In genomic region chr12:66735275-66735674, GRCh38 we compare ENCODE assay signal across 18 cellular contexts. TPM values are rescaled to one million over a fixed set of nuclear protein-coding genes. Genes with fewer than 3 reads are reported as not detected.
DNase-seq lines count a peak whose midpoint lies in the region; ATAC-seq and TF ChIP-seq lines count a peak whose summit lies in the region.
"Had no signal": no experiment of that assay in that cellular context is flagged by ENCODE, and none has a peak within 500 bp of the region (broad histone marks: within the 10 kb centered on the region; RNA-seq: fewer than 3 reads in every experiment).

No MANE protein-coding gene starts in this region.

- H3K4me1 Mint-ChIP-seq in activated CD4-positive, alpha-beta T cell treated with anti-CD3 and anti-CD28 coated beads for 36 hours: peaks cover 8% of the 10 kb centered on the region
- peaks cover 17% of the 10 kb centered on the region for H3K4me1 Mint-ChIP-seq in activated naive CD4-positive, alpha-beta T cell treated with anti-CD3 and anti-CD28 coated beads for 36 hours (ENCODE audit: low read depth)
- H3K4me1 Mint-ChIP-seq in GM23338: peaks cover 22% of the 10 kb centered on the region
- H3K4me1 Mint-ChIP-seq in activated T-helper 17 cell treated with anti-CD3 and anti-CD28 coated beads, Interleukin-2, amount 50 U/mL, for 72 hours: no peaks in the 10 kb centered on the region
- H3K4me1 Mint-ChIP-seq: CD14-positive monocyte had no signal

- WGBS in aorta, 2 donors: 78 to 82% methylated on average over 4 of the region's 4 CpGs

- no peaks in the 10 kb centered on the region for H3K9me2 ChIP-seq in GM23338 (ENCODE audit: insufficient read depth)

- no peaks in the 10 kb centered on the region for H3F3A ChIP-seq in GM23338 (replicated peaks; ENCODE audit: low read depth)

- H2AFZ ChIP-seq in GM23338: no peak overlapping the region

- no peaks in the 10 kb centered on the region for H4K20me1 ChIP-seq in GM23338 (replicated peaks; ENCODE audit: insufficient read depth)

- H3K9me3 ChIP-seq in aorta (ENCODE audit: control insufficient read depth, low read length): peaks cover 1% of the 10 kb centered on the region

- peak; percentile 35 for DNase-seq in activated CD4-positive, alpha-beta T cell treated with anti-CD3 and anti-CD28 coated beads for 36 hours
- no peak for DNase-seq in activated CD4-positive, alpha-beta T cell treated with anti-CD3 and anti-CD28 coated beads for 1 hour
- peak; percentile 52 for DNase-seq in activated naive CD4-positive, alpha-beta T cell treated with anti-CD3 and anti-CD28 coated beads for 36 hours
- no peak for DNase-seq in activated naive CD4-positive, alpha-beta T cell treated with Interleukin-2 at 50 U/mL for 16 hours
- no peak for DNase-seq in GM23338 (ENCODE audit: low spot score)
- DNase-seq in aorta: no peak
- DNase-seq in T-helper 2 cell: no peak
- DNase-seq: 8988T, DMS79, IMR-90, NCI-H1417 treated with DMSO at 0.1 percent for 48 hours, NCI-H187 treated with DMSO at 0.1 percent for 48 hours, NCI-H2227 treated with DMSO at 0.1 percent for 48 hours, NCI-H510A treated with DMSO at 0.1 percent for 48 hours had no signal

- no peaks in the 10 kb centered on the region for H3K36me3 ChIP-seq in GM23338 (ENCODE audit: insufficient read depth)
- no peaks in the 10 kb centered on the region for H3K36me3 ChIP-seq in aorta (ENCODE audit: control insufficient read depth in 1 of 2, insufficient read depth in 2 of 2, low read length in 1 of 2)

- H3K27ac Mint-ChIP-seq in activated CD4-positive, alpha-beta T cell treated with anti-CD3 and anti-CD28 coated beads for 36 hours: peak overlapping the region; percentile 27
- no peak overlapping the region for H3K27ac Mint-ChIP-seq in activated naive CD4-positive, alpha-beta T cell treated with anti-CD3 and anti-CD28 coated beads for 36 hours
- H3K27ac Mint-ChIP-seq in GM23338: 0 out of 2 replicates have a peak overlapping the region, but pooled peaks have one; percentile 27
- peak overlapping the region; percentile 14 for H3K27ac Mint-ChIP-seq in activated T-helper 17 cell treated with anti-CD3 and anti-CD28 coated beads, Interleukin-2, amount 50 U/mL, for 72 hours

- H3K27ac ChIP-seq in GM23338 (ENCODE audit: low read depth) (no peak overlapping the region), aorta (ENCODE audit: low read depth in 1 of 2, low read length in 2 of 2) (no peak overlapping the region)
- H3K27ac ChIP-seq: HL-60 had no signal

- no peak overlapping the region for H3K4me3 Mint-ChIP-seq in activated CD4-positive, alpha-beta T cell treated with anti-CD3 and anti-CD28 coated beads for 36 hours
- H3K4me3 Mint-ChIP-seq in activated naive CD4-positive, alpha-beta T cell treated with anti-CD3 and anti-CD28 coated beads for 36 hours: no peak overlapping the region
- H3K4me3 Mint-ChIP-seq in GM23338: no peak overlapping the region
- no peak overlapping the region for H3K4me3 Mint-ChIP-seq in activated T-helper 17 cell treated with anti-CD3 and anti-CD28 coated beads, Interleukin-2, amount 50 U/mL, for 72 hours
- H3K4me3 Mint-ChIP-seq: CD14-positive monocyte had no signal

- H3K4me3 ChIP-seq in GM23338 (no peak overlapping the region), aorta (ENCODE audit: low read length in 2 of 2) (no peak overlapping the region)

- no peak overlapping the region for H3K4me2 ChIP-seq in GM23338

- no peaks in the 10 kb centered on the region for H3K36me3 Mint-ChIP-seq in activated CD4-positive, alpha-beta T cell treated with anti-CD3 and anti-CD28 coated beads for 36 hours (ENCODE audit: low read depth)
- H3K36me3 Mint-ChIP-seq in activated naive CD4-positive, alpha-beta T cell treated with anti-CD3 and anti-CD28 coated beads for 36 hours (ENCODE audit: low read depth): no peaks in the 10 kb centered on the region
- peaks cover 2% of the 10 kb centered on the region; the same call in 1 of the 3 replicates for H3K36me3 Mint-ChIP-seq in GM23338 (ENCODE audit: low read depth)
- H3K36me3 Mint-ChIP-seq in activated T-helper 17 cell treated with anti-CD3 and anti-CD28 coated beads, Interleukin-2, amount 50 U/mL, for 72 hours (ENCODE audit: low read depth): no peaks in the 10 kb centered on the region
- H3K36me3 Mint-ChIP-seq: CD14-positive monocyte had no signal

- H3K9me3 Mint-ChIP-seq in activated CD4-positive, alpha-beta T cell treated with anti-CD3 and anti-CD28 coated beads for 36 hours (ENCODE audit: low read depth): no peaks in the 10 kb centered on the region
- H3K9me3 Mint-ChIP-seq in activated naive CD4-positive, alpha-beta T cell treated with anti-CD3 and anti-CD28 coated beads for 36 hours: peaks cover 2% of the 10 kb centered on the region
- H3K9me3 Mint-ChIP-seq in GM23338: no peaks in the 10 kb centered on the region
- H3K9me3 Mint-ChIP-seq in activated T-helper 17 cell treated with anti-CD3 and anti-CD28 coated beads, Interleukin-2, amount 50 U/mL, for 72 hours: no peaks in the 10 kb centered on the region

- peaks cover 10% of the 10 kb centered on the region; the same call in 1 of the 2 replicates for H3K4me1 ChIP-seq in GM23338 (ENCODE audit: insufficient read depth)
- no peaks in the 10 kb centered on the region for H3K4me1 ChIP-seq in aorta (ENCODE audit: control insufficient read depth in 1 of 2, insufficient read depth in 2 of 2, low read length in 2 of 2)

- H3K27me3 Mint-ChIP-seq in activated CD4-positive, alpha-beta T cell treated with anti-CD3 and anti-CD28 coated beads for 36 hours: no peaks in the 10 kb centered on the region
- H3K27me3 Mint-ChIP-seq in activated naive CD4-positive, alpha-beta T cell treated with anti-CD3 and anti-CD28 coated beads for 36 hours (ENCODE audit: low read depth): no peaks in the 10 kb centered on the region
- no peaks in the 10 kb centered on the region for H3K27me3 Mint-ChIP-seq in GM23338 (ENCODE audit: insufficient read depth, low read depth, poor library complexity)
- H3K27me3 Mint-ChIP-seq in activated T-helper 17 cell treated with anti-CD3 and anti-CD28 coated beads, Interleukin-2, amount 50 U/mL, for 72 hours: peaks cover 10% of the 10 kb centered on the region

- ATAC-seq in activated CD4-positive, alpha-beta T cell treated with anti-CD3 and anti-CD28 coated beads for 36 hours: peak; percentile 72
- ATAC-seq in GM23338: no peak
- ATAC-seq in activated T-helper 17 cell treated with anti-CD3 and anti-CD28 coated beads, Interleukin-2, amount 50 U/mL, for 72 hours (replicated peaks): peak; percentile 79
- no peak for ATAC-seq in aorta (ENCODE audit: low FRiP score)

- H3K27me3 ChIP-seq in GM23338 (ENCODE audit: insufficient read depth) (no peaks in the 10 kb centered on the region), aorta (ENCODE audit: control insufficient read depth in 1 of 2, insufficient read depth in 2 of 2, low read length in 1 of 2) (no peaks in the 10 kb centered on the region)

- no peaks in the 10 kb centered on the region for H3K79me2 ChIP-seq in GM23338 (replicated peaks; ENCODE audit: insufficient read depth)

- CTCF ChIA-PET in activated CD4-positive, alpha-beta T cell treated with anti-CD3 and anti-CD28 coated beads for 36 hours (lab: Charles Lee): no interaction called here
- CTCF ChIA-PET in activated naive CD4-positive, alpha-beta T cell treated with anti-CD3 and anti-CD28 coated beads for 36 hours (lab: Charles Lee): no interaction called here

- TF ChIP-seq CTCF in GM23338 (conservative IDR thresholded peaks at IDR 0.05; ENCODE audit: low read depth in 2 of 2): no peak

- intact Hi-C loops in activated CD4-positive, alpha-beta T cell treated with anti-CD3 and anti-CD28 coated beads for 36 hours (cut with DNase I, micrococcal nuclease): no loop called here
- intact Hi-C loops in activated naive CD4-positive, alpha-beta T cell treated with anti-CD3 and anti-CD28 coated beads for 36 hours (cut with micrococcal nuclease): loop anchor here (2.0 kb wide), 1 partner anchor 42 kb away; no protein-coding TSS in a partner anchor
- intact Hi-C loops in aorta (cut with DNase I): no loop called here

- POLR2A ChIA-PET in activated CD4-positive, alpha-beta T cell treated with anti-CD3 and anti-CD28 coated beads for 36 hours (lab: Charles Lee): no interaction called here

TF ChIP-seq in GM23338, 12 proteins besides CTCF, POLR2A, EP300 and RAD21 (continues in another document):
- TF ChIP-seq STAT1 (IDR thresholded peaks at IDR 0.05; ENCODE audit: unreplicated experiment): no peak
- no peak for TF ChIP-seq EZH2 (IDR thresholded peaks at IDR 0.05; ENCODE audit: low read depth, unreplicated experiment)
- TF ChIP-seq ZNF331 (CRISPR knock-in tag; IDR thresholded peaks at IDR 0.05; ENCODE audit: low read depth): no peak
- no peak for TF ChIP-seq EZH2phosphoT487 (IDR thresholded peaks at IDR 0.05; ENCODE audit: unreplicated experiment)
- no peak for TF ChIP-seq NANOG (IDR thresholded peaks at IDR 0.05; ENCODE audit: borderline replicate concordance)

RNA-seq across cellular contexts. Expression of gene GRIP1, which starts 56.4 kb away (rescaled TPM):
- 1 to 10 TPM in 1 of 2 experiments, under 1 TPM in 1; 0.53 to 2.4 TPM for total RNA-seq in activated CD4-positive, alpha-beta T cell treated with anti-CD3 and anti-CD28 coated beads for 36 hours
- 1 to 10 TPM; 1.2 to 2.2 TPM for total RNA-seq in activated naive CD4-positive, alpha-beta T cell treated with anti-CD3 and anti-CD28 coated beads for 36 hours
- 12.7 and 13.7 TPM in 2 replicates for total RNA-seq in GM23338 (2014; rRNA removed; shearing (Covaris generic))
- 4.5 and 5.1 TPM in 2 replicates for polyA plus RNA-seq in GM23338 (2016; fragmentation: Nextera tagmentation; extraction: Ambion mirVana)
- total RNA-seq in activated T-helper 17 cell treated with anti-CD3 and anti-CD28 coated beads, Interleukin-2, amount 50 U/mL, for 72 hours: under 1 TPM; 0.19 to 0.86 TPM
- total RNA-seq in aorta: 1 to 10 TPM in 1 of 2 donors, under 1 TPM in 1; 0.88 to 3.4 TPM
- 1 to 10 TPM in 1 of 2 donors, under 1 TPM in 1; 0.38 to 1.6 TPM for polyA plus RNA-seq in aorta
- polyA plus RNA-seq: AG04450, CD14-positive monocyte had no signal

Comparison
In these comparisons a context has a peak if more than half of its experiments do, and no peak if none do; other contexts are left out.
1. DNase-seq: peak in activated CD4-positive, alpha-beta T cell treated with anti-CD3 and anti-CD28 coated beads for 36 hours (single experiment) and activated naive CD4-positive, alpha-beta T cell treated with anti-CD3 and anti-CD28 coated beads for 36 hours (single experiment); none in activated CD4-positive, alpha-beta T cell treated with anti-CD3 and anti-CD28 coated beads for 1 hour (single experiment), activated naive CD4-positive, alpha-beta T cell treated with Interleukin-2 at 50 U/mL for 16 hours (single experiment), GM23338 (single experiment), aorta (0 of 2) and T-helper 2 cell (0 of 5).
2. ATAC-seq: peak in activated CD4-positive, alpha-beta T cell treated with anti-CD3 and anti-CD28 coated beads for 36 hours (single experiment) and activated T-helper 17 cell treated with anti-CD3 and anti-CD28 coated beads, Interleukin-2, amount 50 U/mL, for 72 hours (single experiment); none in GM23338 (single experiment) and aorta (single experiment).